In genomic region chr5:170655476-170655875, GRCh38 we compare ENCODE assay signal across 21 cellular contexts.
DNase-seq lines count a peak whose midpoint lies in the region; ATAC-seq, FAIRE-seq and TF ChIP-seq lines count a peak whose summit lies in the region.
"Had no signal": no experiment of that assay in that cellular context is flagged by ENCODE, and none has a peak within 500 bp of the region (broad histone marks: within the 10 kb centered on the region; RNA-seq: fewer than 3 reads in every experiment).

No MANE protein-coding gene starts in this region.

- CTCF ChIA-PET in GM12878 (lab: Yijun Ruan, JAX) = no interaction called here

- H2AFZ ChIP-seq in GM12878 (ENCODE audit: control insufficient read depth, low read depth, low read length) (no peak overlapping the region), MM.1S (ENCODE audit: low read length) (no peak overlapping the region)
- H2AFZ ChIP-seq: GM23338 had no signal

- H3K4me1 Mint-ChIP-seq in stimulated activated naive B cell treated with anti-CD40 and anti-IgM and Interleukin-4, amounts not matched to agents 10 μg/mL and 1 μg/mL and 100 μg/mL, for 72 hours = no peaks in the 10 kb centered on the region

- in situ Hi-C loops in GM12878 (cut with MboI) = no loop called here

- H3K4me2 ChIP-seq in GM12878 (ENCODE audit: control insufficient read depth, insufficient read depth) (no peak overlapping the region), MM.1S (ENCODE audit: low read depth, low read length) (no peak overlapping the region)
- H3K4me2 ChIP-seq: GM23338 had no signal

- H3K4me3 Mint-ChIP-seq in stimulated activated naive B cell treated with anti-CD40 and anti-IgM and Interleukin-4, amounts not matched to agents 10 μg/mL and 1 μg/mL and 100 μg/mL, for 72 hours = no peak overlapping the region
- H3K4me3 Mint-ChIP-seq: CD4-positive, alpha-beta T cell; GM23338 had no signal

- DNase-seq in GM12878 (ENCODE audit: low read depth, low spot score) (peak; percentile 5), NCI-H2029 (lab: John Stamatoyannopoulos, UW) (no peak), MM.1S (no peak)
- DNase-seq in stimulated activated naive B cell treated with anti-CD40 and anti-IgM and Interleukin-4, amounts not matched to agents 10 μg/mL and 1 μg/mL and 100 μg/mL, for 72 hours = no peak
- DNase-seq: ACHN; AML-193; Caco-2; CD4-positive, alpha-beta T cell; HCEC 1CT; IMR-90 had no signal

- TF ChIP-seq CTCF in GM12878 (IDR thresholded peaks at IDR 0.05 in 2 of 3, conservative IDR thresholded peaks at IDR 0.05 in 1 of 3; ENCODE audit: control insufficient read depth in 2 of 3, extremely low read depth in 1 of 3, insufficient read depth in 1 of 3, low read depth in 3 of 3, low read length in 3 of 3) = no peak
- no peak for TF ChIP-seq CTCF in MM.1S (IDR thresholded peaks at IDR 0.05; ENCODE audit: low read length)

- no peak overlapping the region for H3K27ac ChIP-seq in GM12878 (ENCODE audit: control insufficient read depth, insufficient read depth)
- H3K27ac ChIP-seq in MM.1S (ENCODE audit: low read length) = no peak overlapping the region
- H3K27ac ChIP-seq: C4-2B had no signal

- WGBS in GM12878 (ENCODE audit: insufficient coverage, insufficient replicate concordance, low lambda C conversion rate, missing lambda C conversion rate) = 40% methylated on average over 4 of the region's 4 CpGs

- no peak for TF ChIP-seq POLR2A in GM12878 (IDR thresholded peaks at IDR 0.05; ENCODE audit: low read depth, low read length)

- TF ChIP-seq RAD21 in GM12878 (IDR thresholded peaks at IDR 0.05; ENCODE audit: insufficient read depth, low read depth, low read length) = no peak

- H3F3A ChIP-seq in MM.1S (ENCODE audit: insufficient read depth, low read length) = no peaks in the 10 kb centered on the region

- H3K27me3 Mint-ChIP-seq in stimulated activated naive B cell treated with anti-CD40 and anti-IgM and Interleukin-4, amounts not matched to agents 10 μg/mL and 1 μg/mL and 100 μg/mL, for 72 hours = peaks cover 7 to 23% of the 10 kb centered on the region in 2 donors

- no peaks in the 10 kb centered on the region for H4K20me1 ChIP-seq in GM12878 (ENCODE audit: control insufficient read depth, insufficient read depth)
- no peaks in the 10 kb centered on the region for H4K20me1 ChIP-seq in MM.1S (ENCODE audit: insufficient read depth, low read length)

- no peak for FAIRE-seq in GM12878 (lab: Jason Lieb, UNC)
- FAIRE-seq: A204.1, D721Med, G401.6, H54, HTR-8/SVneo, K562 had no signal

- H3K36me3 Mint-ChIP-seq in stimulated activated naive B cell treated with anti-CD40 and anti-IgM and Interleukin-4, amounts not matched to agents 10 μg/mL and 1 μg/mL and 100 μg/mL, for 72 hours = no peaks in the 10 kb centered on the region

- H3K27me3 ChIP-seq in GM12878 (replicated peaks in 1 of 2; ENCODE audit: control insufficient read depth in 2 of 2, insufficient read depth in 2 of 2, low read length in 1 of 2) = peaks cover 0 to 1% of the 10 kb centered on the region in 2 experiments; a peak in 1 of 4 replicates
- H3K27me3 ChIP-seq in MM.1S (replicated peaks; ENCODE audit: insufficient read depth, low read length) = no peaks in the 10 kb centered on the region

- intact Hi-C loops in GM12878 (cut with micrococcal nuclease; ENCODE audit: unreplicated experiment) = no loop called here

- H3K36me3 ChIP-seq in GM12878 (ENCODE audit: control insufficient read depth in 2 of 2, insufficient read depth in 2 of 2, low read length in 1 of 2) (no peaks in the 10 kb centered on the region), MM.1S (replicated peaks; ENCODE audit: insufficient read depth, low read length) (no peaks in the 10 kb centered on the region)

- peak; percentile 84 for ATAC-seq in HG02610 (IDR thresholded peaks at IDR 0.05; ENCODE audit: unreplicated experiment)
- peak; percentile 47 for ATAC-seq in HG02852 (IDR thresholded peaks at IDR 0.05; ENCODE audit: unreplicated experiment)
- ATAC-seq in GM12878 = peak; percentile 73
- ATAC-seq in stimulated activated naive B cell treated with anti-CD40 and anti-IgM and Interleukin-4, amounts not matched to agents 10 μg/mL and 1 μg/mL and 100 μg/mL, for 72 hours (replicated peaks) = peak; percentile 54 to 83
- no peak for ATAC-seq in HG03469 (IDR thresholded peaks at IDR 0.05; ENCODE audit: unreplicated experiment)
- ATAC-seq: GM23338, K562 had no signal

- H3K4me3 ChIP-seq in GM12878 = no peak overlapping the region
- H3K4me3 ChIP-seq in MM.1S (ENCODE audit: low read length) = no peak overlapping the region
- H3K4me3 ChIP-seq: GM23338, K562 had no signal

- H3K4me1 ChIP-seq in GM12878 (ENCODE audit: control insufficient read depth, insufficient read depth, low read length) = no peaks in the 10 kb centered on the region
- no peaks in the 10 kb centered on the region for H3K4me1 ChIP-seq in MM.1S (ENCODE audit: low read length)
- H3K4me1 ChIP-seq: Caco-2 had no signal

- RAD21 ChIA-PET in GM12878 (lab: Charles Lee; ENCODE audit: unreplicated experiment) = interaction anchor here (1.2 kb wide), 1 partner anchor 20 kb away, joined by 3 read pairs; no protein-coding TSS in a partner anchor

- no peak for TF ChIP-seq EP300 in GM12878 (IDR thresholded peaks at IDR 0.05; ENCODE audit: borderline replicate concordance in 1 of 2, control insufficient read depth in 1 of 2, low read depth in 2 of 2, low read length in 2 of 2)

- SMC1A ChIA-PET in GM12878 (lab: Charles Lee; ENCODE audit: uncharacterized antibody, unreplicated experiment) = no interaction called here

- H3K79me2 ChIP-seq in GM12878 (ENCODE audit: control insufficient read depth, insufficient read depth, low read length) (no peaks in the 10 kb centered on the region), MM.1S (ENCODE audit: low read length) (no peaks in the 10 kb centered on the region)

- H3K9me3 Mint-ChIP-seq in stimulated activated naive B cell treated with anti-CD40 and anti-IgM and Interleukin-4, amounts not matched to agents 10 μg/mL and 1 μg/mL and 100 μg/mL, for 72 hours = no peaks in the 10 kb centered on the region
- H3K9me3 Mint-ChIP-seq: CD4-positive, alpha-beta T cell had no signal

- H3K9ac ChIP-seq in GM12878 (ENCODE audit: control insufficient read depth, insufficient read depth, low read length) (no peak overlapping the region), MM.1S (ENCODE audit: low read length) (no peak overlapping the region)

- H3K9me3 ChIP-seq in GM12878 (replicated peaks; ENCODE audit: control insufficient read depth, insufficient read depth, low read length) (no peaks in the 10 kb centered on the region), MM.1S (replicated peaks; ENCODE audit: insufficient read depth, low read length) (no peaks in the 10 kb centered on the region)
- H3K9me3 ChIP-seq: Caco-2 had no signal

- POLR2A ChIA-PET in GM12878 (lab: Charles Lee) = no interaction called here

- no peaks in the 10 kb centered on the region for H3K9me2 ChIP-seq in MM.1S (replicated peaks; ENCODE audit: insufficient read depth, low read length)

- BruUV-seq in GM12878 (replicated peaks; lab: Mats Ljungman, UMichigan) = no TSS peak

- H3K27ac Mint-ChIP-seq in stimulated activated naive B cell treated with anti-CD40 and anti-IgM and Interleukin-4, amounts not matched to agents 10 μg/mL and 1 μg/mL and 100 μg/mL, for 72 hours = no peak overlapping the region
- H3K27ac Mint-ChIP-seq: CD4-positive, alpha-beta T cell; GM23338 had no signal

TF ChIP-seq in GM12878, 131 proteins besides CTCF, POLR2A, EP300 and RAD21:
- no peak for TF ChIP-seq NR2F1 (conservative IDR thresholded peaks at IDR 0.05)
- peak; percentile 16; the same call in 1 of the 2 replicates for TF ChIP-seq PAX5 (IDR thresholded peaks at IDR 0.05; ENCODE audit: borderline replicate concordance, low read depth, low read length)
